10 cellular contexts compared by ENCODE assay signal in genomic region chr20:45945678-45946148, GRCh38. TPM values are rescaled to one million over a fixed set of nuclear protein-coding genes. Genes with fewer than 3 reads are reported as not detected.
DNase-seq lines count a peak whose midpoint lies in the region; ATAC-seq, FAIRE-seq and TF ChIP-seq lines count a peak whose summit lies in the region.
"Had no signal": no experiment of that assay in that cellular context is flagged by ENCODE, and none has a peak within 500 bp of the region (broad histone marks: within the 10 kb centered on the region; RNA-seq: fewer than 3 reads in every experiment).

No MANE protein-coding gene starts in this region.

- H3K27me3 Mint-ChIP-seq in HFFc6 (ENCODE audit: insufficient read depth): peaks cover 9% of the 10 kb centered on the region
- H3K27me3 Mint-ChIP-seq: IgD-negative memory B cell had no signal

- peaks cover 32% of the 10 kb centered on the region for H3K36me3 Mint-ChIP-seq in HFFc6 (ENCODE audit: low read depth)
- H3K36me3 Mint-ChIP-seq in stimulated activated effector memory CD8-positive, alpha-beta T cell treated with anti-CD3 and anti-CD28 coated beads, Interleukin-12 subunit alpha, Interleukin-12 subunit beta, amount 100 ng/mL, for 72 hours: peaks cover 100% of the 10 kb centered on the region
- H3K36me3 Mint-ChIP-seq: IgD-negative memory B cell had no signal

- peak; percentile 1 for ATAC-seq in stimulated activated effector memory CD8-positive, alpha-beta T cell treated with anti-CD3 and anti-CD28 coated beads, Interleukin-12 subunit alpha, Interleukin-12 subunit beta, amount 100 ng/mL, for 72 hours
- ATAC-seq in HG03354 (IDR thresholded peaks at IDR 0.05; ENCODE audit: poor library complexity, severe bottlenecking, unreplicated experiment): no peak

- no peak overlapping the region for H3K4me3 Mint-ChIP-seq in HFFc6
- peak overlapping the region; percentile 67 for H3K4me3 Mint-ChIP-seq in stimulated activated effector memory CD8-positive, alpha-beta T cell treated with anti-CD3 and anti-CD28 coated beads, Interleukin-12 subunit alpha, Interleukin-12 subunit beta, amount 100 ng/mL, for 72 hours
- H3K4me3 Mint-ChIP-seq: mesothelial cell of epicardium had no signal

- intact Hi-C loops in esophagus squamous epithelium (cut with DNase I): loop anchor here (10.0 kb wide), 1 partner anchor 51 kb away; the partner anchor contains the start of genes CTSA and NEURL2

- peaks cover 14% of the 10 kb centered on the region for H3K4me1 Mint-ChIP-seq in HFFc6 (ENCODE audit: low read depth)
- peaks cover 60% of the 10 kb centered on the region for H3K4me1 Mint-ChIP-seq in stimulated activated effector memory CD8-positive, alpha-beta T cell treated with anti-CD3 and anti-CD28 coated beads, Interleukin-12 subunit alpha, Interleukin-12 subunit beta, amount 100 ng/mL, for 72 hours
- H3K4me1 Mint-ChIP-seq: mesothelial cell of epicardium had no signal

- peaks cover 64 to 100% (median 65%) of the 10 kb centered on the region in 3 donors for H3K36me3 ChIP-seq in esophagus squamous epithelium

- TF ChIP-seq CTCF in HFFc6 (IDR thresholded peaks at IDR 0.05): no peak
- no peak for TF ChIP-seq CTCF in esophagus squamous epithelium (IDR thresholded peaks at IDR 0.05)

- FAIRE-seq in RCC 7860 (lab: Jason Lieb, UNC): no peak

- WGBS in esophagus squamous epithelium, 2 donors: 73% methylated on average over 6 to 10 of the region's 13 CpGs

- no peak overlapping the region for H3K4me3 ChIP-seq in esophagus squamous epithelium

- H3K27ac Mint-ChIP-seq in HFFc6: 0 out of 2 replicates have a peak overlapping the region, but pooled peaks have one; percentile 26
- H3K27ac Mint-ChIP-seq in stimulated activated effector memory CD8-positive, alpha-beta T cell treated with anti-CD3 and anti-CD28 coated beads, Interleukin-12 subunit alpha, Interleukin-12 subunit beta, amount 100 ng/mL, for 72 hours: peak overlapping the region; percentile 88
- H3K27ac Mint-ChIP-seq: mesothelial cell of epicardium had no signal

- H3K9me3 ChIP-seq in esophagus squamous epithelium: no peaks in the 10 kb centered on the region

- peaks cover 22 to 76% (median 27%) of the 10 kb centered on the region in 3 donors for H3K4me1 ChIP-seq in esophagus squamous epithelium

- H3K9me3 Mint-ChIP-seq in HFFc6: no peaks in the 10 kb centered on the region
- no peaks in the 10 kb centered on the region for H3K9me3 Mint-ChIP-seq in stimulated activated effector memory CD8-positive, alpha-beta T cell treated with anti-CD3 and anti-CD28 coated beads, Interleukin-12 subunit alpha, Interleukin-12 subunit beta, amount 100 ng/mL, for 72 hours
- H3K9me3 Mint-ChIP-seq: IgD-negative memory B cell, mesothelial cell of epicardium had no signal

- no peak for TF ChIP-seq POLR2A in esophagus squamous epithelium (IDR thresholded peaks at IDR 0.05)

- DNase-seq in HFFc6 (no peak), RCC 7860 (ENCODE audit: low spot score) (peak; percentile 84), esophagus squamous epithelium (lab: John Stamatoyannopoulos, UW) (no peak), COLO668 (lab: John Stamatoyannopoulos, UW; ENCODE audit: unreplicated experiment) (no peak), NCI-H1105 (lab: John Stamatoyannopoulos, UW) (no peak)
- DNase-seq in stimulated activated effector memory CD8-positive, alpha-beta T cell treated with anti-CD3 and anti-CD28 coated beads, Interleukin-12 subunit alpha, Interleukin-12 subunit beta, amount 100 ng/mL, for 72 hours (ENCODE audit: low spot score in 2 of 2): no peak
- DNase-seq: WERI-Rb-1 had no signal

- no peaks in the 10 kb centered on the region for H3K27me3 ChIP-seq in esophagus squamous epithelium

- peak overlapping the region; percentile 19 to 84 (median 78) for H3K27ac ChIP-seq in esophagus squamous epithelium
- H3K27ac ChIP-seq: WERI-Rb-1 had no signal

RNA-seq across cellular contexts. Expression of gene PCIF1, which starts 11.2 kb away (rescaled TPM):
- 10 to 100 TPM; 14.8 to 23.1 (median 19.5) TPM for total RNA-seq in HFFc6 (2021; fragmentation: NEBNext Ultra II Directional; extraction: Animal tissue kit (Norgen Biotek cat#: 25700))
- 10 to 100 TPM; 10.4 to 36.8 (median 16.4) TPM for total RNA-seq in esophagus squamous epithelium

RNA-seq across cellular contexts. Expression of gene ZNF335, which starts 26.3 kb away (rescaled TPM):
- 10 to 100 TPM; 13.1 to 14.6 (median 13.5) TPM for total RNA-seq in HFFc6 (2021; fragmentation: NEBNext Ultra II Directional; extraction: Animal tissue kit (Norgen Biotek cat#: 25700))
- total RNA-seq in esophagus squamous epithelium: 10 to 100 TPM; 10.5 to 22.5 (median 19.8) TPM

RNA-seq across cellular contexts. Expression of gene PLTP, which starts 33.8 kb away (rescaled TPM):
- 10 to 100 TPM in 5 of 6 experiments, 1 to 10 TPM in 1; 8.3 to 13.6 (median 11.1) TPM for total RNA-seq in HFFc6 (2021; fragmentation: NEBNext Ultra II Directional; extraction: Animal tissue kit (Norgen Biotek cat#: 25700))
- 100 to 1,000 TPM in 2 of 4 donors, 10 to 100 TPM in 1, 1 to 10 TPM in 1; 5.9 to 248 (median 92.6) TPM for total RNA-seq in esophagus squamous epithelium

RNA-seq across cellular contexts. Expression of gene CTSA, which starts 54.6 kb away (rescaled TPM):
- total RNA-seq in HFFc6 (2021; fragmentation: NEBNext Ultra II Directional; extraction: Animal tissue kit (Norgen Biotek cat#: 25700)): 100 to 1,000 TPM; 133 to 176 (median 155) TPM
- 10 to 100 TPM; 44.5 to 74.8 (median 56.8) TPM for total RNA-seq in esophagus squamous epithelium

RNA-seq across cellular contexts. Expression of gene NEURL2, which starts 54.7 kb away (rescaled TPM):
- total RNA-seq in HFFc6 (2021; fragmentation: NEBNext Ultra II Directional; extraction: Animal tissue kit (Norgen Biotek cat#: 25700)): 1 to 10 TPM; 1.5 to 2.3 (median 1.9) TPM
- total RNA-seq in esophagus squamous epithelium: 1 to 10 TPM; 4.1 to 6.5 (median 5.5) TPM
